8 cellular contexts compared by ENCODE assay signal in genomic region chr18:10787293-10787901, GRCh38.
DNase-seq lines count a peak whose midpoint lies in the region; ATAC-seq and TF ChIP-seq lines count a peak whose summit lies in the region.

No MANE protein-coding gene starts in this region.

- no peaks in the 10 kb centered on the region for H3K9me3 Mint-ChIP-seq in CD8-positive, alpha-beta T cell
- H3K9me3 Mint-ChIP-seq in activated CD4-positive, alpha-beta T cell treated with anti-CD3 and anti-CD28 coated beads, Interleukin-2, amount 10 ng/mL, durations not matched to agents 7 days and 5 days = no peaks in the 10 kb centered on the region

- no peaks in the 10 kb centered on the region for H3K36me3 ChIP-seq in CD8-positive, alpha-beta T cell (ENCODE audit: insufficient read depth, low read length)
- no peaks in the 10 kb centered on the region for H3K36me3 ChIP-seq in mesenchymal stem cell (ENCODE audit: control insufficient read depth in 1 of 2, insufficient read depth in 2 of 2, low read depth in 1 of 2, low read length in 2 of 2)

- no peak overlapping the region for H4K8ac ChIP-seq in mesenchymal stem cell (ENCODE audit: low read length)

- WGBS in mesenchymal stem cell = 10% methylated on average over 3 of the region's 5 CpGs

- no peaks in the 10 kb centered on the region for H3K27me3 ChIP-seq in CD8-positive, alpha-beta T cell (ENCODE audit: insufficient read depth, low read length)
- peaks cover 0 to 11% of the 10 kb centered on the region in 2 experiments for H3K27me3 ChIP-seq in mesenchymal stem cell (ENCODE audit: control insufficient read depth in 1 of 2, insufficient read depth in 1 of 2, low read length in 2 of 2)

- POLR2A ChIA-PET in CD8-positive, alpha-beta T cell (lab: Charles Lee) = no interaction called here
- POLR2A ChIA-PET in activated CD4-positive, alpha-beta T cell treated with anti-CD3 and anti-CD28 coated beads, Interleukin-2, amount 10 ng/mL, durations not matched to agents 7 days and 5 days (lab: Charles Lee) = no interaction called here

- no peak overlapping the region for H3K4ac ChIP-seq in mesenchymal stem cell (ENCODE audit: low read depth in 1 of 2, low read length in 2 of 2)

- peak; percentile 65 for TF ChIP-seq CTCF in CD8-positive, alpha-beta T cell (IDR thresholded peaks at IDR 0.05)

- H3K23ac ChIP-seq in mesenchymal stem cell (ENCODE audit: low read length in 2 of 2) = no peak overlapping the region

- no peak overlapping the region for H3K4me3 ChIP-seq in CD8-positive, alpha-beta T cell (ENCODE audit: low read depth, low read length)
- no peak overlapping the region for H3K4me3 ChIP-seq in mesenchymal stem cell (ENCODE audit: insufficient read depth in 1 of 2, low read depth in 1 of 2, low read length in 2 of 2)

- peaks cover 7% of the 10 kb centered on the region for H3K4me1 Mint-ChIP-seq in CD8-positive, alpha-beta T cell (ENCODE audit: low read depth)
- peaks cover 8% of the 10 kb centered on the region for H3K4me1 Mint-ChIP-seq in activated CD4-positive, alpha-beta T cell treated with anti-CD3 and anti-CD28 coated beads, Interleukin-2, amount 10 ng/mL, durations not matched to agents 7 days and 5 days

- CTCF ChIA-PET in CD8-positive, alpha-beta T cell (lab: Charles Lee) = interaction anchor here (0.6 to 1.4 kb wide), 2 partner anchors 28 to 31 kb away, joined by 3 to 6 read pairs; no protein-coding TSS in a partner anchor
- CTCF ChIA-PET in activated CD4-positive, alpha-beta T cell treated with anti-CD3 and anti-CD28 coated beads, Interleukin-2, amount 10 ng/mL, durations not matched to agents 7 days and 5 days (lab: Charles Lee) = interaction anchor here (0.6 kb wide), 1 partner anchor 14 kb away, joined by 3 read pairs; no protein-coding TSS in a partner anchor

- H2BK5ac ChIP-seq in mesenchymal stem cell (ENCODE audit: low read depth, low read length, poor library complexity, severe bottlenecking) = no peak overlapping the region

- no peak overlapping the region for H3K27ac ChIP-seq in CD8-positive, alpha-beta T cell (ENCODE audit: low read depth, low read length)
- H3K27ac ChIP-seq in mesenchymal stem cell (ENCODE audit: low read length, poor library complexity, severe bottlenecking) = no peak overlapping the region

- H3K27me3 Mint-ChIP-seq in CD8-positive, alpha-beta T cell (ENCODE audit: low read depth) = peaks cover 5% of the 10 kb centered on the region
- H3K27me3 Mint-ChIP-seq in activated CD4-positive, alpha-beta T cell treated with anti-CD3 and anti-CD28 coated beads, Interleukin-2, amount 10 ng/mL, durations not matched to agents 7 days and 5 days = peaks cover 59% of the 10 kb centered on the region

- H2AFZ ChIP-seq in mesenchymal stem cell (ENCODE audit: low read depth, low read length) = no peak overlapping the region

- H3K27ac Mint-ChIP-seq in CD8-positive, alpha-beta T cell = no peak overlapping the region
- H3K27ac Mint-ChIP-seq in activated CD4-positive, alpha-beta T cell treated with anti-CD3 and anti-CD28 coated beads, Interleukin-2, amount 10 ng/mL, durations not matched to agents 7 days and 5 days = no peak overlapping the region

- no peak overlapping the region for H4K91ac ChIP-seq in mesenchymal stem cell (ENCODE audit: low read length)

- no peak overlapping the region for H3K4me3 Mint-ChIP-seq in CD8-positive, alpha-beta T cell
- H3K4me3 Mint-ChIP-seq in activated CD4-positive, alpha-beta T cell treated with anti-CD3 and anti-CD28 coated beads, Interleukin-2, amount 10 ng/mL, durations not matched to agents 7 days and 5 days = no peak overlapping the region

- H3K18ac ChIP-seq in mesenchymal stem cell (ENCODE audit: low read depth in 1 of 2, low read length in 2 of 2) = no peak overlapping the region

- H2AK5ac ChIP-seq in mesenchymal stem cell (ENCODE audit: low read length, severe bottlenecking) = no peak overlapping the region

- intact Hi-C loops in CD8-positive, alpha-beta T cell (cut with DNase I, micrococcal nuclease) = loop anchor here (1.0 to 10.0 kb wide), 2 partner anchors 254 to 957 kb away; no protein-coding TSS in a partner anchor

- H2BK120ac ChIP-seq in mesenchymal stem cell (ENCODE audit: low read depth, low read length) = no peak overlapping the region

- H3K14ac ChIP-seq in mesenchymal stem cell (ENCODE audit: low read length in 2 of 2) = no peak overlapping the region

- ATAC-seq in CD8-positive, alpha-beta T cell = peak; percentile 84
- ATAC-seq in GM19395 (IDR thresholded peaks at IDR 0.05; ENCODE audit: unreplicated experiment) (peak; percentile 97), HG03442 (IDR thresholded peaks at IDR 0.05; ENCODE audit: unreplicated experiment) (peak; percentile 94)

- no peak overlapping the region for H3K9ac ChIP-seq in mesenchymal stem cell (ENCODE audit: low read length)

- peak; percentile 57 to 82 (median 78) for DNase-seq in CD8-positive, alpha-beta T cell
- peak; percentile 25 to 86 for DNase-seq in NCI-H526 (lab: John Stamatoyannopoulos, UW)
- peak; percentile 94 for DNase-seq in activated CD4-positive, alpha-beta T cell treated with anti-CD3 and anti-CD28 coated beads, Interleukin-2, amount 10 ng/mL, durations not matched to agents 7 days and 5 days
- peak; percentile 78 for DNase-seq in ecto neural progenitor cell (ENCODE audit: low spot score)
- peak; percentile 84 for DNase-seq in mesenchymal stem cell
- peak; percentile 38 to 49 for DNase-seq in stimulated activated CD8-positive, alpha-beta memory T cell treated with anti-CD3 and anti-CD28 coated beads, Interleukin-4, amount 100 ng/mL, for 1 hour (ENCODE audit: low read depth in 2 of 2, low spot score in 1 of 2)

- H3K4me2 ChIP-seq in mesenchymal stem cell (ENCODE audit: low read length, poor library complexity, severe bottlenecking) = no peak overlapping the region

- no peak overlapping the region for H2BK15ac ChIP-seq in mesenchymal stem cell (ENCODE audit: low read depth, poor library complexity, severe bottlenecking)

- H3K4me1 ChIP-seq in CD8-positive, alpha-beta T cell (ENCODE audit: insufficient read depth, low read length) = no peaks in the 10 kb centered on the region
- no peaks in the 10 kb centered on the region for H3K4me1 ChIP-seq in mesenchymal stem cell (ENCODE audit: control insufficient read depth, insufficient read depth, low read depth, low read length)

- no peaks in the 10 kb centered on the region for H3K9me3 ChIP-seq in CD8-positive, alpha-beta T cell (ENCODE audit: low read length)
- H3K9me3 ChIP-seq in mesenchymal stem cell (ENCODE audit: control insufficient read depth, low read length) = no peaks in the 10 kb centered on the region

- no peaks in the 10 kb centered on the region for H3K36me3 Mint-ChIP-seq in CD8-positive, alpha-beta T cell
- no peaks in the 10 kb centered on the region for H3K36me3 Mint-ChIP-seq in activated CD4-positive, alpha-beta T cell treated with anti-CD3 and anti-CD28 coated beads, Interleukin-2, amount 10 ng/mL, durations not matched to agents 7 days and 5 days (ENCODE audit: low read depth)

- no peaks in the 10 kb centered on the region for H3K79me1 ChIP-seq in mesenchymal stem cell (replicated peaks; ENCODE audit: low read length, poor library complexity, severe bottlenecking)

- no peak overlapping the region for H2BK12ac ChIP-seq in mesenchymal stem cell (ENCODE audit: low read length in 2 of 2)

Comparison
In these comparisons a context has a peak if more than half of its experiments do, and no peak if none do; other contexts are left out.
1. DNase-seq: peak in every context shown above with its lines; median percentile 94 in activated CD4-positive, alpha-beta T cell treated with anti-CD3 and anti-CD28 coated beads, Interleukin-2, amount 10 ng/mL, durations not matched to agents 7 days and 5 days; 84 in mesenchymal stem cell; 78 in CD8-positive, alpha-beta T cell; 78 in ecto neural progenitor cell; 56 in NCI-H526; 44 in stimulated activated CD8-positive, alpha-beta memory T cell treated with anti-CD3 and anti-CD28 coated beads, Interleukin-4, amount 100 ng/mL, for 1 hour.